8 cellular contexts compared by ENCODE assay signal in genomic region chr16:81035398-81035974, GRCh38. TPM values are rescaled to one million over a fixed set of nuclear protein-coding genes. Genes with fewer than 3 reads are reported as not detected.
DNase-seq lines count a peak whose midpoint lies in the region; ATAC-seq and TF ChIP-seq lines count a peak whose summit lies in the region.

TSS of gene ATMIN (plus strand) at chr16:81035842. CDS start at chr16:81035871, 29 bp downstream.

- H3K27ac Mint-ChIP-seq in activated T-helper 2 cell treated with anti-CD3 and anti-CD28 coated beads, Interferon-gamma antibody, Interleukin-2, Interleukin-4, amounts not matched to agents 10 μg/mL and 5 μg/mL and 100 μg/mL, durations not matched to agents 14 hours and 24 hours and 36 hours: peak within 1 kb of the TSS; percentile 43
- peak within 1 kb of the TSS; percentile 64 to 72 for H3K27ac Mint-ChIP-seq in natural killer cell treated with Interleukin-12 subunit alpha and Interleukin-12 subunit beta and Interleukin-15 and Interleukin-18, amount 100 ng/mL, for 72 hours

- ATAC-seq in GM21723 (IDR thresholded peaks at IDR 0.05; ENCODE audit: unreplicated experiment): peak; percentile 89
- ATAC-seq in natural killer cell treated with Interleukin-12 subunit alpha and Interleukin-12 subunit beta and Interleukin-15 and Interleukin-18, amount 100 ng/mL, for 72 hours: peak; percentile 98 to 99

- H2AFZ ChIP-seq in Karpas-422 (ENCODE audit: low read length): no peak within 1 kb of the TSS

- H3K27me3 Mint-ChIP-seq in activated T-helper 2 cell treated with anti-CD3 and anti-CD28 coated beads, Interferon-gamma antibody, Interleukin-2, Interleukin-4, amounts not matched to agents 10 μg/mL and 5 μg/mL and 100 μg/mL, durations not matched to agents 14 hours and 24 hours and 36 hours (ENCODE audit: low read depth): no peaks in the 10 kb centered on the region
- no peaks in the 10 kb centered on the region for H3K27me3 Mint-ChIP-seq in natural killer cell treated with Interleukin-12 subunit alpha and Interleukin-12 subunit beta and Interleukin-15 and Interleukin-18, amount 100 ng/mL, for 72 hours

- H3K27me3 ChIP-seq in Karpas-422 (ENCODE audit: low read length): no peaks in the 10 kb centered on the region

- H3K4me3 Mint-ChIP-seq in activated T-helper 2 cell treated with anti-CD3 and anti-CD28 coated beads, Interferon-gamma antibody, Interleukin-2, Interleukin-4, amounts not matched to agents 10 μg/mL and 5 μg/mL and 100 μg/mL, durations not matched to agents 14 hours and 24 hours and 36 hours (ENCODE audit: low read depth): peak within 1 kb of the TSS; percentile 82
- H3K4me3 Mint-ChIP-seq in natural killer cell treated with Interleukin-12 subunit alpha and Interleukin-12 subunit beta and Interleukin-15 and Interleukin-18, amount 100 ng/mL, for 72 hours: peak within 1 kb of the TSS; percentile 89

- peaks cover 9% of the 10 kb centered on the region for H3K4me1 ChIP-seq in Karpas-422 (ENCODE audit: low read length)

- H3K36me3 Mint-ChIP-seq in activated T-helper 2 cell treated with anti-CD3 and anti-CD28 coated beads, Interferon-gamma antibody, Interleukin-2, Interleukin-4, amounts not matched to agents 10 μg/mL and 5 μg/mL and 100 μg/mL, durations not matched to agents 14 hours and 24 hours and 36 hours (ENCODE audit: low read depth): peaks cover 52% of the 10 kb centered on the region
- peaks cover 7% of the 10 kb centered on the region for H3K36me3 Mint-ChIP-seq in natural killer cell treated with Interleukin-12 subunit alpha and Interleukin-12 subunit beta and Interleukin-15 and Interleukin-18, amount 100 ng/mL, for 72 hours

- DNase-seq in DMS53 treated with DMSO at 0.1 percent for 48 hours (lab: John Stamatoyannopoulos, UW; ENCODE audit: unreplicated experiment) (peak; percentile 65), Karpas-422 (peak; percentile 96), RPMI8226 (peak; percentile 91), fibroblast of pulmonary artery (ENCODE audit: low read depth) (peak; percentile 80)
- peak; percentile 80 for DNase-seq in activated T-helper 2 cell treated with anti-CD3 and anti-CD28 coated beads, Interferon-gamma antibody, Interleukin-2, Interleukin-4, amounts not matched to agents 10 μg/mL and 5 μg/mL and 100 μg/mL, durations not matched to agents 14 hours and 24 hours and 36 hours (ENCODE audit: low spot score)
- peak; percentile 92 for DNase-seq in natural killer cell treated with Interleukin-12 subunit alpha and Interleukin-12 subunit beta and Interleukin-15 and Interleukin-18, amount 100 ng/mL, for 72 hours (ENCODE audit: low spot score)
- DNase-seq in stimulated activated naive CD4-positive, alpha-beta T cell treated with Interleukin-2 at 50 U/mL for 16 hours (lab: John Stamatoyannopoulos, UW): peak; percentile 80

- H3K4me2 ChIP-seq in Karpas-422 (ENCODE audit: low read depth, low read length, poor library complexity, severe bottlenecking): peak within 1 kb of the TSS; percentile 89

- H3K36me3 ChIP-seq in Karpas-422 (ENCODE audit: insufficient read depth, low read length): peaks cover 3% of the 10 kb centered on the region; the same call in 1 of the 2 replicates

- no peaks in the 10 kb centered on the region for H3K9me3 ChIP-seq in Karpas-422 (ENCODE audit: low read length)

- no peaks in the 10 kb centered on the region for H3K9me2 ChIP-seq in Karpas-422 (replicated peaks; ENCODE audit: insufficient read depth, low read length)

- 0 out of 2 replicates have a peak, but pooled peaks cover 4% of the 10 kb centered on the region for H4K20me1 ChIP-seq in Karpas-422 (ENCODE audit: insufficient read depth, low read depth, low read length)

- H3K79me2 ChIP-seq in Karpas-422 (ENCODE audit: low read length): peaks cover 42% of the 10 kb centered on the region

- 0 out of 2 replicates have a peak within 1 kb of the TSS, but pooled peaks have one; percentile 1 for H3K27ac ChIP-seq in Karpas-422 (ENCODE audit: low read length)

- intact Hi-C loops in activated T-helper 2 cell treated with anti-CD3 and anti-CD28 coated beads, Interferon-gamma antibody, Interleukin-2, Interleukin-4, amounts not matched to agents 10 μg/mL and 5 μg/mL and 100 μg/mL, durations not matched to agents 14 hours and 24 hours and 36 hours (cut with micrococcal nuclease): loop anchor here (1.0 to 5.0 kb wide), 5 partner anchors 28 to 702 kb away; partner anchors contain the start of genes CENPN, GAN and GCSH

- H3K4me3 ChIP-seq in Karpas-422 (ENCODE audit: low read length) (peak within 1 kb of the TSS; percentile 75), fibroblast of pulmonary artery (replicated peaks; ENCODE audit: low read depth, low read length) (peak within 1 kb of the TSS; percentile 72)

- peaks cover 18% of the 10 kb centered on the region for H3K4me1 Mint-ChIP-seq in activated T-helper 2 cell treated with anti-CD3 and anti-CD28 coated beads, Interferon-gamma antibody, Interleukin-2, Interleukin-4, amounts not matched to agents 10 μg/mL and 5 μg/mL and 100 μg/mL, durations not matched to agents 14 hours and 24 hours and 36 hours (ENCODE audit: low read depth)
- peaks cover 17 to 20% of the 10 kb centered on the region in 2 donors for H3K4me1 Mint-ChIP-seq in natural killer cell treated with Interleukin-12 subunit alpha and Interleukin-12 subunit beta and Interleukin-15 and Interleukin-18, amount 100 ng/mL, for 72 hours (ENCODE audit: low read depth in 2 of 2)

- H3K9me3 Mint-ChIP-seq in activated T-helper 2 cell treated with anti-CD3 and anti-CD28 coated beads, Interferon-gamma antibody, Interleukin-2, Interleukin-4, amounts not matched to agents 10 μg/mL and 5 μg/mL and 100 μg/mL, durations not matched to agents 14 hours and 24 hours and 36 hours: no peaks in the 10 kb centered on the region
- H3K9me3 Mint-ChIP-seq in natural killer cell treated with Interleukin-12 subunit alpha and Interleukin-12 subunit beta and Interleukin-15 and Interleukin-18, amount 100 ng/mL, for 72 hours: no peaks in the 10 kb centered on the region

- H3K9ac ChIP-seq in Karpas-422 (ENCODE audit: low read length): peak within 1 kb of the TSS; percentile 74

- TF ChIP-seq CTCF in fibroblast of pulmonary artery (IDR thresholded peaks at IDR 0.05; ENCODE audit: low read length, missing control alignments): peak; percentile 63

RNA-seq across cellular contexts. Expression of gene ATMIN, which starts in this region (rescaled TPM):
- total RNA-seq in Karpas-422 (2014; rRNA removed; shearing (Covaris generic); ENCODE audit: low replicate concordance): 25.0 and 62.1 TPM in 2 replicates
- 25.8 and 27.1 TPM in 2 replicates for total RNA-seq in activated T-helper 2 cell treated with anti-CD3 and anti-CD28 coated beads, Interferon-gamma antibody, Interleukin-2, Interleukin-4, amounts not matched to agents 10 μg/mL and 5 μg/mL and 100 μg/mL, durations not matched to agents 14 hours and 24 hours and 36 hours
- total RNA-seq in natural killer cell treated with Interleukin-12 subunit alpha and Interleukin-12 subunit beta and Interleukin-15 and Interleukin-18, amount 100 ng/mL, for 72 hours: 10 to 100 TPM; 24.5 to 29.1 TPM

Comparison
In these comparisons a context has a peak if more than half of its experiments do, and no peak if none do; other contexts are left out.
1. Peak in every context shown above with its lines: DNase-seq, ATAC-seq, H3K4me3 ChIP-seq and H3K27ac ChIP-seq.